In the genomic region with DNA sequence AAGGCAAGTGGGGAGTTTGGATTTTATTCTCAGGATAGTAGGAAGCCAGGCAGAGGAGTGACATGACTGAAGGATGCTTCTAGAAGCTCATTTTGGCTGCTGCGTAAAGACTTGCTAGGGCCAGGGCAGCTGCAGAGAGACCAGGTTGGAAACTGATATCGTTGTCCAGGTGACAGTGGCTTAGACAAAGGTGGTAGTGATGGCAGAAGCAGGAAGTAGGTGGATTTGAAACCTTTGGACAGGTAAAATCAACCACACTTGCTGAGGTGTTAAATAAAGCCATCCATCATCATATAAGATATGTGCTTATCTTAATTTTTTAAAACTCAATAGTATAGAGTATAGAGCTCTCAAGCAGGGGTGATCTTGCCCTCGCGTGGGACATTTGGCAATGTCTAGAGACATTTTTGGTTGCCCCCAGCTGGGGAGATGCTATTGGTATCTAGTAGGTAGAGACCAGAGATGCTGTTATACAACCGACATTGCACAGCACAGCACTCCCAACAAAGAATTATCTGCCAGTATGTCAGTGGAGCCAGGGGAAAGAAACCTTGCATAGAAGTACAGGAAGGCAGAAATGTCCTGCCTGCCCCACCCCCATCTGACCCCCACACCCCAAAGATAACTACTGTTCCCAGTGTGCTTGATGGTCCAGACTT, we compare ENCODE assay signal across 24 cellular contexts. TPM values are rescaled to one million over a fixed set of nuclear protein-coding genes. Genes with fewer than 3 reads are reported as not detected.
A peak's percentile ranks its signal among the peaks of the same experiment; 100 is the strongest.
DNase-seq lines count a peak whose midpoint lies in the region; ATAC-seq, FAIRE-seq and TF ChIP-seq lines count a peak whose summit lies in the region.
"Had no signal": no experiment of that assay in that cellular context is flagged by ENCODE, and none has a peak within 500 bp of the region (broad histone marks: within the 10 kb centered on the region; RNA-seq: fewer than 3 reads in every experiment).

No MANE protein-coding gene starts in this region.

- H3K79me2 ChIP-seq in H1 (ENCODE audit: control insufficient read depth in 1 of 2, insufficient read depth in 2 of 2, low read length in 2 of 2), result peaks cover 0 to 11% of the 10 kb centered on the region in 2 experiments; a peak in 1 of 4 replicates

- DNase-seq in NCI-H146 treated with DMSO at 0.1 percent for 48 hours (lab: John Stamatoyannopoulos, UW; ENCODE audit: unreplicated experiment) (peak; percentile 3), NCI-H146 (lab: John Stamatoyannopoulos, UW) (no peak), H1 (ENCODE audit: low read depth in 1 of 2, low spot score in 2 of 2) (no peak), type B pancreatic cell (ENCODE audit: extremely low spot score, unreplicated experiment) (no peak), NCI-H2227 treated with DMSO at 0.1 percent for 48 hours (lab: John Stamatoyannopoulos, UW) (no peak)
- DNase-seq: DMS79 treated with DMSO at 0.1 percent for 48 hours, GF-D8, KBM-7, MG63, NCI-H1694 treated with DMSO at 0.1 percent for 48 hours, NCI-H2081, NCI-H2171, NCI-H345, NCI-H524 treated with DMSO at 0.1 percent for 48 hours, NCI-H774, Right ventricle myocardium superior, RPMI8226, T-helper 1 cell had no signal

- no peak overlapping the region for H3K4ac ChIP-seq in H1 (replicated peaks; ENCODE audit: insufficient read length, low read depth, low read length)

- H2BK120ac ChIP-seq in H1 (replicated peaks; ENCODE audit: low read depth, low read length), result no peak overlapping the region

- no peak for TF ChIP-seq POLR2A in H1 (IDR thresholded peaks at IDR 0.05; ENCODE audit: control extremely low read depth in 1 of 2, low read depth in 2 of 2, low read length in 2 of 2)

- H2BK15ac ChIP-seq in H1 (ENCODE audit: low read length), result 0 out of 2 replicates have a peak overlapping the region, but pooled peaks have one; percentile 32

- H3K36me3 ChIP-seq in HEK293 (ENCODE audit: control insufficient read depth in 2 of 2, insufficient read depth in 1 of 2, low read length in 2 of 2), result no peaks in the 10 kb centered on the region
- no peaks in the 10 kb centered on the region for H3K36me3 ChIP-seq in H1 (ENCODE audit: control insufficient read depth in 2 of 4, insufficient read depth in 4 of 4, low read length in 3 of 4)
- H3K36me3 ChIP-seq: MG63 had no signal

- no peaks in the 10 kb centered on the region for H3K23me2 ChIP-seq in H1 (ENCODE audit: low read depth, low read length)

- no peak overlapping the region for H4K91ac ChIP-seq in H1 (replicated peaks; ENCODE audit: insufficient read length, low read length)

- no peak overlapping the region for H3K18ac ChIP-seq in H1 (ENCODE audit: extremely low read depth, low read length)

- no peak for TF ChIP-seq EP300 in H1 (IDR thresholded peaks at IDR 0.05; ENCODE audit: borderline replicate concordance in 1 of 2, low read depth in 2 of 2, low read length in 2 of 2)

- no peak for TF ChIP-seq CTCF in HEK293 (tag by site-specific recombination; IDR thresholded peaks at IDR 0.05)
- no peak for TF ChIP-seq CTCF in H1 (IDR thresholded peaks at IDR 0.05; ENCODE audit: control extremely low read depth in 1 of 3, insufficient read depth in 1 of 3, low read depth in 1 of 3, low read length in 3 of 3)
- TF ChIP-seq CTCF in type B pancreatic cell (conservative IDR thresholded peaks at IDR 0.05), result no peak

- H4K8ac ChIP-seq in H1 (ENCODE audit: extremely low read depth, insufficient read depth, low read length), result no peak overlapping the region

- WGBS in H1 (ENCODE audit: extremely low coverage in 1 of 2, insufficient coverage in 1 of 2, insufficient read length in 1 of 2, insufficient replicate concordance in 2 of 2, low coverage in 1 of 2, low lambda C conversion rate in 2 of 2, missing lambda C conversion rate in 1 of 2), 2 experiments, result 99% methylated on average over 5 of the region's 5 CpGs; no CpG with 5 or more reads in 1 of the 2 experiments

- no peaks in the 10 kb centered on the region for H3K9me3 Mint-ChIP-seq in type B pancreatic cell

- H3K27me3 Mint-ChIP-seq in type B pancreatic cell, result no peaks in the 10 kb centered on the region

- peaks cover 33% of the 10 kb centered on the region for H3K4me1 Mint-ChIP-seq in type B pancreatic cell (ENCODE audit: unreplicated experiment)

- no peak overlapping the region for H3K9ac ChIP-seq in H1 (replicated peaks in 1 of 4; ENCODE audit: extremely low read depth in 1 of 4, low read depth in 3 of 4, low read length in 3 of 4)

- H3K9me3 ChIP-seq in HEK293 (ENCODE audit: control insufficient read depth, insufficient read depth, low read depth, low read length) (no peaks in the 10 kb centered on the region), H1 (ENCODE audit: insufficient read depth in 2 of 2, low read depth in 1 of 2, low read length in 1 of 2) (no peaks in the 10 kb centered on the region)
- H3K9me3 ChIP-seq: MG63 had no signal

- no peaks in the 10 kb centered on the region for H3K27me3 ChIP-seq in H1 (replicated peaks in 1 of 4; ENCODE audit: control insufficient read depth in 3 of 4, extremely low read depth in 1 of 4, insufficient read depth in 3 of 4, low read length in 3 of 4)
- H3K27me3 ChIP-seq: MG63 had no signal

- H3K4me1 ChIP-seq in HEK293 (ENCODE audit: control insufficient read depth, insufficient read depth, low read length), result peaks cover 7% of the 10 kb centered on the region; the same call in 1 of the 2 replicates
- peaks cover 15 to 32% (median 20%) of the 10 kb centered on the region in 4 experiments for H3K4me1 ChIP-seq in H1 (replicated peaks in 1 of 4; ENCODE audit: control insufficient read depth in 3 of 4, insufficient read depth in 4 of 4, low read length in 3 of 4)

- H3K36me3 Mint-ChIP-seq in type B pancreatic cell, result no peaks in the 10 kb centered on the region

- H3K27ac Mint-ChIP-seq in type B pancreatic cell, result peak overlapping the region; percentile 29

- no peak for ATAC-seq in HG02852 (IDR thresholded peaks at IDR 0.05; ENCODE audit: unreplicated experiment)
- ATAC-seq: HCT116 had no signal

- no peak overlapping the region for H3K4me3 Mint-ChIP-seq in type B pancreatic cell

- no peak overlapping the region for H2BK20ac ChIP-seq in H1 (ENCODE audit: low read length)

- peaks cover 2 to 3% of the 10 kb centered on the region in 2 experiments for H4K20me1 ChIP-seq in H1 (replicated peaks in 1 of 2; ENCODE audit: control insufficient read depth in 1 of 2, insufficient read depth in 2 of 2, low read length in 2 of 2)

- H3K23ac ChIP-seq in H1 (ENCODE audit: insufficient read length), result no peak overlapping the region

- H3K79me1 ChIP-seq in H1 (ENCODE audit: low read depth, low read length), result peaks cover 8% of the 10 kb centered on the region

- no peak overlapping the region for H2AK5ac ChIP-seq in H1 (ENCODE audit: low read depth, low read length)

- no peak overlapping the region for H2BK12ac ChIP-seq in H1 (ENCODE audit: low read depth, low read length)

- POLR2A ChIA-PET in HEK293 (lab: Yijun Ruan, JAX) (no interaction called here), H1 (lab: Charles Lee; ENCODE audit: partially characterized antibody) (no interaction called here)

- CTCF ChIA-PET in HEK293 (lab: Yijun Ruan, JAX) (no interaction called here), H1 (lab: Charles Lee; ENCODE audit: partially characterized antibody) (interaction anchor here (1.6 kb wide), 1 partner anchor 10 kb away, joined by 4 read pairs; no protein-coding TSS in a partner anchor)

- H2AFZ ChIP-seq in H1 (ENCODE audit: low read length), result no peak overlapping the region

- H4K5ac ChIP-seq in H1 (ENCODE audit: insufficient read length, low read depth, low read length), result no peak overlapping the region

- FAIRE-seq in H1 (lab: Jason Lieb, UNC), result no peak
- FAIRE-seq: D721Med, GM12891 had no signal

- H3K56ac ChIP-seq in H1 (replicated peaks; ENCODE audit: insufficient read length, low read depth, low read length), result no peak overlapping the region

- TF ChIP-seq RAD21 in H1 (IDR thresholded peaks at IDR 0.05 in 1 of 2, conservative IDR thresholded peaks at IDR 0.05 in 1 of 2; ENCODE audit: low read depth in 2 of 2, low read length in 2 of 2), result no peak

- H3K27ac ChIP-seq in HEK293 (ENCODE audit: extremely low read depth, low read depth, low read length) (no peak overlapping the region), H1 (ENCODE audit: low read depth, low read length) (no peak overlapping the region)
- H3K27ac ChIP-seq: HL-60 had no signal

- no peak overlapping the region for H3K4me3 ChIP-seq in HEK293 (ENCODE audit: low read depth, low read length)
- H3K4me3 ChIP-seq in H1 (ENCODE audit: extremely low read depth in 1 of 4, insufficient read depth in 2 of 4, low read depth in 3 of 4, low read length in 4 of 4), result no peak overlapping the region
- H3K4me3 ChIP-seq: MG63 had no signal

- no peak overlapping the region for H3K4me2 ChIP-seq in H1 (ENCODE audit: insufficient read depth in 1 of 2, low read depth in 2 of 2, low read length in 2 of 2)

- no peak overlapping the region for H3K14ac ChIP-seq in H1 (ENCODE audit: insufficient read length)

- H2BK5ac ChIP-seq in H1 (ENCODE audit: low read depth, low read length), result no peak overlapping the region

TF ChIP-seq in HEK293, 187 proteins besides CTCF, POLR2A, EP300 and RAD21:
- TF ChIP-seq ZNF768 (tag by site-specific recombination; IDR thresholded peaks at IDR 0.05) (0 out of 2 replicates have a peak, but pooled peaks have one; percentile 55), ZNF473 (tag by site-specific recombination; IDR thresholded peaks at IDR 0.05) (no peak)

TF ChIP-seq in H1, 55 proteins besides CTCF, POLR2A, EP300 and RAD21 (continues in another document):
- no peak for TF ChIP-seq MAX (IDR thresholded peaks at IDR 0.05)
- no peak for TF ChIP-seq SIX5 (IDR thresholded peaks at IDR 0.05; ENCODE audit: low read depth, low read length)
- no peak for TF ChIP-seq GTF2F1 (IDR thresholded peaks at IDR 0.05; ENCODE audit: borderline replicate concordance, low read depth, low read length)
- no peak for TF ChIP-seq EZH2 (IDR thresholded peaks at IDR 0.05; ENCODE audit: low read depth, low read length, severe bottlenecking)
- no peak for TF ChIP-seq HDAC2 (IDR thresholded peaks at IDR 0.05; ENCODE audit: borderline replicate concordance in 1 of 2, low read depth in 2 of 2, low read length in 2 of 2)
- TF ChIP-seq TAF1 (IDR thresholded peaks at IDR 0.05; ENCODE audit: low read depth, low read length), result no peak
- no peak for TF ChIP-seq POLR2AphosphoS5 (IDR thresholded peaks at IDR 0.05; ENCODE audit: low read depth, low read length)

RNA-seq across cellular contexts. Expression of gene TMEM51, which starts 31.0 kb away (rescaled TPM):
- total RNA-seq in H1 (2021; fragmentation: NEBNext Ultra II Directional; extraction: Animal tissue kit (Norgen Biotek cat#: 25700)), result 9.1 and 9.9 TPM in 2 replicates
- 10.7 and 12.6 TPM in 2 replicates for polyA plus RNA-seq in H1 (2011; rRNA removed)
- 11.5 TPM for polyA plus RNA-seq in H1 (2011; cell fraction: cytosol; rRNA removed)
- 7.3 TPM for polyA plus RNA-seq in H1 (2011; cell fraction: nucleus; rRNA removed)
- polyA plus RNA-seq in H1 (2012, experiment 1 of 2), result 7.8 to 12.5 TPM (median 10.2 TPM) in 4 replicates
- polyA plus RNA-seq in H1 (2012, experiment 2 of 2), result 11.6 TPM
- polyA plus RNA-seq in H1 (2013, experiment 1 of 2), result 10.4 TPM
- polyA plus RNA-seq in H1 (2013, experiment 2 of 2), result 13.1 TPM
- polyA minus RNA-seq in H1 (2011; rRNA and poly(A)+ RNA removed), result 3.4 and 3.9 TPM in 2 replicates
- 8.4 TPM for polyA minus RNA-seq in H1 (2011; cell fraction: cytosol; rRNA and poly(A)+ RNA removed)
- polyA minus RNA-seq in H1 (2011; cell fraction: nucleus; rRNA and poly(A)+ RNA removed), result 4.8 TPM
- 12.5 and 28.8 TPM in 2 replicates for total RNA-seq in type B pancreatic cell (ENCODE audit: low replicate concordance)
